In genomic region chr10:96334888-96335526, GRCh38 we compare ENCODE assay signal across 9 cellular contexts. TPM values are rescaled to one million over a fixed set of nuclear protein-coding genes. Genes with fewer than 3 reads are reported as not detected.
DNase-seq lines count a peak whose midpoint lies in the region; ATAC-seq and TF ChIP-seq lines count a peak whose summit lies in the region.
"Had no signal": no experiment of that assay in that cellular context is flagged by ENCODE, and none has a peak within 500 bp of the region (broad histone marks: within the 10 kb centered on the region; RNA-seq: fewer than 3 reads in every experiment).

No MANE protein-coding gene starts in this region.

- no peaks in the 10 kb centered on the region for H3K4me1 ChIP-seq in liver (ENCODE audit: control insufficient read depth in 4 of 4, insufficient read depth in 4 of 4, low read length in 3 of 4)

- no peak overlapping the region for H3K4me3 ChIP-seq in liver (ENCODE audit: low read depth in 1 of 3, low read length in 3 of 3)

- H3K4me1 Mint-ChIP-seq in activated CD4-positive, alpha-beta T cell treated with anti-CD3 and anti-CD28 coated beads, Interleukin-2, amount 10 ng/mL, durations not matched to agents 7 days and 5 days: peaks cover 5% of the 10 kb centered on the region

- H3K36me3 ChIP-seq in liver (ENCODE audit: control insufficient read depth in 4 of 4, insufficient read depth in 3 of 4, low read depth in 1 of 4, low read length in 3 of 4): no peaks in the 10 kb centered on the region

- H3K9me3 Mint-ChIP-seq in activated CD4-positive, alpha-beta T cell treated with anti-CD3 and anti-CD28 coated beads, Interleukin-2, amount 10 ng/mL, durations not matched to agents 7 days and 5 days: no peaks in the 10 kb centered on the region

- H3K4me3 Mint-ChIP-seq in activated CD4-positive, alpha-beta T cell treated with anti-CD3 and anti-CD28 coated beads, Interleukin-2, amount 10 ng/mL, durations not matched to agents 7 days and 5 days: no peak overlapping the region
- H3K4me3 Mint-ChIP-seq: activated naive CD8-positive, alpha-beta T cell had no signal

- TF ChIP-seq CTCF in liver (IDR thresholded peaks at IDR 0.05; ENCODE audit: low read depth, low read length, missing input control): peak; percentile 67

- WGBS in liver: 32% methylated on average over 4 of the region's 4 CpGs

- CTCF ChIA-PET in activated CD4-positive, alpha-beta T cell treated with anti-CD3 and anti-CD28 coated beads, Interleukin-2, amount 10 ng/mL, durations not matched to agents 7 days and 5 days (lab: Charles Lee): interaction anchor here (1.0 to 1.1 kb wide), 2 partner anchors 40 to 641 kb away, joined by 3 read pairs; partner anchors contain the start of gene TCTN3

- TF ChIP-seq RAD21 in liver (IDR thresholded peaks at IDR 0.05): peak; percentile 80

- no peak overlapping the region for H3K27ac ChIP-seq in liver (ENCODE audit: low read depth in 1 of 2, low read length in 2 of 2)

- H3K27me3 Mint-ChIP-seq in activated CD4-positive, alpha-beta T cell treated with anti-CD3 and anti-CD28 coated beads, Interleukin-2, amount 10 ng/mL, durations not matched to agents 7 days and 5 days: peaks cover 16% of the 10 kb centered on the region

- H3K9me3 ChIP-seq in liver (ENCODE audit: control insufficient read depth in 4 of 4, low read length in 3 of 4): no peaks in the 10 kb centered on the region

- POLR2A ChIA-PET in activated CD4-positive, alpha-beta T cell treated with anti-CD3 and anti-CD28 coated beads, Interleukin-2, amount 10 ng/mL, durations not matched to agents 7 days and 5 days (lab: Charles Lee): no interaction called here

- no peaks in the 10 kb centered on the region for H3K36me3 Mint-ChIP-seq in activated CD4-positive, alpha-beta T cell treated with anti-CD3 and anti-CD28 coated beads, Interleukin-2, amount 10 ng/mL, durations not matched to agents 7 days and 5 days (ENCODE audit: low read depth)
- H3K36me3 Mint-ChIP-seq: activated naive CD8-positive, alpha-beta T cell had no signal

- intact Hi-C loops in posterior vena cava (cut with DNase I): no loop called here

- H3K27me3 ChIP-seq in liver (ENCODE audit: control insufficient read depth in 4 of 4, insufficient read depth in 4 of 4, low read length in 3 of 4): peaks cover 0 to 3% (median 0%) of the 10 kb centered on the region in 4 donors

- no peak overlapping the region for H3K27ac Mint-ChIP-seq in activated CD4-positive, alpha-beta T cell treated with anti-CD3 and anti-CD28 coated beads, Interleukin-2, amount 10 ng/mL, durations not matched to agents 7 days and 5 days
- H3K27ac Mint-ChIP-seq: activated naive CD8-positive, alpha-beta T cell had no signal

- ATAC-seq in GM18520 (IDR thresholded peaks at IDR 0.05; ENCODE audit: unreplicated experiment): no peak
- ATAC-seq in GM21447 (IDR thresholded peaks at IDR 0.05; ENCODE audit: unreplicated experiment): no peak

- no peak overlapping the region for H3K9ac ChIP-seq in liver (ENCODE audit: low read depth in 1 of 2, low read length in 2 of 2)

- DNase-seq in activated CD4-positive, alpha-beta T cell treated with anti-CD3 and anti-CD28 coated beads, Interleukin-2, amount 10 ng/mL, durations not matched to agents 7 days and 5 days: peak; percentile 13
- DNase-seq in activated CD4-positive, alpha-beta T cell treated with anti-CD3 and anti-CD28 coated beads for 1 hour: no peak
- DNase-seq in NCI-H1694 treated with DMSO at 0.1 percent for 48 hours (lab: John Stamatoyannopoulos, UW) (peak; percentile 30), cerebellar cortex (ENCODE audit: low spot score) (peak; percentile 73), posterior vena cava (ENCODE audit: low spot score) (no peak)

TF ChIP-seq in liver, 16 proteins besides CTCF, POLR2A, EP300 and RAD21:
- TF ChIP-seq NR2F2 (IDR thresholded peaks at IDR 0.05) (no peak), REST (IDR thresholded peaks at IDR 0.05) (no peak), FOXA2 (IDR thresholded peaks at IDR 0.05) (no peak), TAF1 (conservative IDR thresholded peaks at IDR 0.05) (no peak), FOXA1 (IDR thresholded peaks at IDR 0.05) (no peak), GABPA (IDR thresholded peaks at IDR 0.05 in 1 of 2, conservative IDR thresholded peaks at IDR 0.05 in 1 of 2) (no peak), HNF4A (conservative IDR thresholded peaks at IDR 0.05) (peak; percentile 66 to 81), MAX (IDR thresholded peaks at IDR 0.05) (no peak), EGR1 (IDR thresholded peaks at IDR 0.05; ENCODE audit: low read depth in 2 of 2) (no peak), RXRA (IDR thresholded peaks at IDR 0.05) (peak in 1 of 2 donors; percentile 27), JUND (IDR thresholded peaks at IDR 0.05) (no peak), SP1 (IDR thresholded peaks at IDR 0.05) (no peak), ATF3 (IDR thresholded peaks at IDR 0.05) (no peak), YY1 (IDR thresholded peaks at IDR 0.05) (no peak), HNF4G (IDR thresholded peaks at IDR 0.05) (peak; percentile 54)
- TF ChIP-seq, protein P1, sequence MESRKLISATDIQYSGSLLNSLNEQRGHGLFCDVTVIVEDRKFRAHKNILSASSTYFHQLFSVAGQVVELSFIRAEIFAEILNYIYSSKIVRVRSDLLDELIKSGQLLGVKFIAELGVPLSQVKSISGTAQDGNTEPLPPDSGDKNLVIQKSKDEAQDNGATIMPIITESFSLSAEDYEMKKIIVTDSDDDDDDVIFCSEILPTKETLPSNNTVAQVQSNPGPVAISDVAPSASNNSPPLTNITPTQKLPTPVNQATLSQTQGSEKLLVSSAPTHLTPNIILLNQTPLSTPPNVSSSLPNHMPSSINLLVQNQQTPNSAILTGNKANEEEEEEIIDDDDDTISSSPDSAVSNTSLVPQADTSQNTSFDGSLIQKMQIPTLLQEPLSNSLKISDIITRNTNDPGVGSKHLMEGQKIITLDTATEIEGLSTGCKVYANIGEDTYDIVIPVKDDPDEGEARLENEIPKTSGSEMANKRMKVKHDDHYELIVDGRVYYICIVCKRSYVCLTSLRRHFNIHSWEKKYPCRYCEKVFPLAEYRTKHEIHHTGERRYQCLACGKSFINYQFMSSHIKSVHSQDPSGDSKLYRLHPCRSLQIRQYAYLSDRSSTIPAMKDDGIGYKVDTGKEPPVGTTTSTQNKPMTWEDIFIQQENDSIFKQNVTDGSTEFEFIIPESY (IDR thresholded peaks at IDR 0.05): no peak

RNA-seq across cellular contexts. Expression of gene OPALIN, which starts 23.8 kb away (rescaled TPM):
- total RNA-seq in activated CD4-positive, alpha-beta T cell treated with anti-CD3 and anti-CD28 coated beads, Interleukin-2, amount 10 ng/mL, durations not matched to agents 7 days and 5 days: not detected
- total RNA-seq in liver (not detected), posterior vena cava (not detected)
- polyA plus RNA-seq in liver: not detected

RNA-seq across cellular contexts. Expression of gene DNTT, which starts 30.8 kb away (rescaled TPM):
- total RNA-seq in activated CD4-positive, alpha-beta T cell treated with anti-CD3 and anti-CD28 coated beads, Interleukin-2, amount 10 ng/mL, durations not matched to agents 7 days and 5 days: not detected
- total RNA-seq in liver: under 1 TPM in 1 of 2 donors, not detected in 1; 0.70 TPM
- polyA plus RNA-seq in liver: not detected
- not detected for total RNA-seq in posterior vena cava

Comparison
In these comparisons a context has a peak if more than half of its experiments do, and no peak if none do; other contexts are left out.
1. DNase-seq: peak in activated CD4-positive, alpha-beta T cell treated with anti-CD3 and anti-CD28 coated beads, Interleukin-2, amount 10 ng/mL, durations not matched to agents 7 days and 5 days (single experiment), NCI-H1694 treated with DMSO at 0.1 percent for 48 hours (single experiment) and cerebellar cortex (single experiment); none in activated CD4-positive, alpha-beta T cell treated with anti-CD3 and anti-CD28 coated beads for 1 hour (single experiment) and posterior vena cava (single experiment).